ENCODE assay signal across 9 cellular contexts in genomic region chr16:78925071-78925714, GRCh38.
A peak's percentile ranks its signal among the peaks of the same experiment; 100 is the strongest.
DNase-seq lines count a peak whose midpoint lies in the region; ATAC-seq and TF ChIP-seq lines count a peak whose summit lies in the region.
"Had no signal": no experiment of that assay in that cellular context is flagged by ENCODE, and none has a peak within 500 bp of the region (broad histone marks: within the 10 kb centered on the region; RNA-seq: fewer than 3 reads in every experiment).

No MANE protein-coding gene starts in this region.

- no peaks in the 10 kb centered on the region for H3K79me2 ChIP-seq in GM23338 (replicated peaks; ENCODE audit: insufficient read depth)

- CTCF ChIA-PET in BJ (lab: Yijun Ruan, JAX) = no interaction called here

- H3K4me3 Mint-ChIP-seq in GM23338 = no peak overlapping the region

- H3K9me2 ChIP-seq in GM23338 (ENCODE audit: insufficient read depth) = no peaks in the 10 kb centered on the region

- no peaks in the 10 kb centered on the region for H3F3A ChIP-seq in GM23338 (replicated peaks; ENCODE audit: low read depth)

- H2AFZ ChIP-seq in GM23338 = no peak overlapping the region

- no peak overlapping the region for H3K4me2 ChIP-seq in GM23338

- ATAC-seq in GM23338 (peak; percentile 73), heart left ventricle (peak in 3 of 4 donors; percentile 32 to 54 (median 44)), HG03097 (IDR thresholded peaks at IDR 0.05; ENCODE audit: low FRiP score, unreplicated experiment) (no peak), GM18511 (IDR thresholded peaks at IDR 0.05; ENCODE audit: unreplicated experiment) (no peak)
- peak; percentile 35 to 41 for ATAC-seq in activated CD4-positive, CD25-positive, alpha-beta regulatory T cell treated with anti-CD3 and anti-CD28 coated beads, Interleukin-2, amount 50 U/mL, for 24 hours

- peaks cover 33% of the 10 kb centered on the region for H3K36me3 Mint-ChIP-seq in GM23338 (ENCODE audit: low read depth)

- WGBS in heart left ventricle, 4 donors = 58 to 70% (median 61%) methylated on average over 8 of the region's 8 CpGs

- no peak for TF ChIP-seq POLR2A in heart left ventricle (IDR thresholded peaks at IDR 0.05)

- H3K36me3 ChIP-seq in BJ (ENCODE audit: control insufficient read depth, insufficient read depth, low read length) = no peaks in the 10 kb centered on the region
- H3K36me3 ChIP-seq in GM23338 (ENCODE audit: insufficient read depth) = no peaks in the 10 kb centered on the region
- no peaks in the 10 kb centered on the region for H3K36me3 ChIP-seq in heart left ventricle
- H3K36me3 ChIP-seq: neutrophil had no signal

- DNase-seq in BJ (ENCODE audit: low read depth) (no peak), GM23338 (ENCODE audit: low spot score) (peak; percentile 64), heart left ventricle (peak in 2 of 5 donors; percentile 41 to 53), DMS153 treated with DMSO at 0.1 percent for 48 hours (lab: John Stamatoyannopoulos, UW; ENCODE audit: unreplicated experiment) (no peak)
- peak; percentile 35 for DNase-seq in stimulated activated CD4-positive, alpha-beta T cell treated with anti-CD3 and anti-CD28 coated beads, Interleukin-1b, Interleukin-23, amount 100 ng/mL, for 48 hours

- POLR2A ChIA-PET in BJ (lab: Charles Lee) = no interaction called here

- H3K27me3 ChIP-seq in BJ (ENCODE audit: control insufficient read depth, insufficient read depth, low read length) = no peaks in the 10 kb centered on the region
- no peaks in the 10 kb centered on the region for H3K27me3 ChIP-seq in GM23338 (ENCODE audit: insufficient read depth)
- H3K27me3 ChIP-seq in heart left ventricle = no peaks in the 10 kb centered on the region
- H3K27me3 ChIP-seq: neutrophil had no signal

- peaks cover 4% of the 10 kb centered on the region for H3K27me3 Mint-ChIP-seq in GM23338 (ENCODE audit: insufficient read depth, low read depth, poor library complexity)

- H3K4me1 ChIP-seq in GM23338 (ENCODE audit: insufficient read depth) (no peaks in the 10 kb centered on the region), heart left ventricle (peaks cover 0 to 3% (median 0%) of the 10 kb centered on the region in 12 donors)

- H3K9me3 ChIP-seq in heart left ventricle = peaks cover 0 to 16% (median 7%) of the 10 kb centered on the region in 12 donors
- H3K9me3 ChIP-seq: neutrophil had no signal

- intact Hi-C loops in heart left ventricle (cut with DNase I) = loop anchor here (2.0 to 10.0 kb wide), 5 partner anchors 670 to 1160 kb away; partner anchors contain the start of gene MAF (in 8 of the 10)

- TF ChIP-seq CTCF in BJ (IDR thresholded peaks at IDR 0.05; ENCODE audit: insufficient read depth, low read depth, low read length) (0 out of 2 replicates have a peak, but pooled peaks have one; percentile 4), GM23338 (conservative IDR thresholded peaks at IDR 0.05; ENCODE audit: low read depth in 2 of 2) (peak; percentile 75 to 79), heart left ventricle (IDR thresholded peaks at IDR 0.05) (peak; percentile 24 to 64 (median 47))

- H3K9me3 Mint-ChIP-seq in GM23338 = peaks cover 43% of the 10 kb centered on the region

- H3K4me3 ChIP-seq in BJ (ENCODE audit: low read depth, low read length) (no peak overlapping the region), GM23338 (no peak overlapping the region), heart left ventricle (no peak overlapping the region)

- H3K27ac ChIP-seq in GM23338 (ENCODE audit: low read depth) (no peak overlapping the region), heart left ventricle (no peak overlapping the region)
- H3K27ac ChIP-seq: neutrophil had no signal

- H4K20me1 ChIP-seq in GM23338 (replicated peaks; ENCODE audit: insufficient read depth) = no peaks in the 10 kb centered on the region

- no peak overlapping the region for H3K27ac Mint-ChIP-seq in GM23338

- no peaks in the 10 kb centered on the region for H3K4me1 Mint-ChIP-seq in GM23338

TF ChIP-seq in GM23338, 12 proteins besides CTCF, POLR2A, EP300 and RAD21 (continues in another document):
- TF ChIP-seq REST (IDR thresholded peaks at IDR 0.05; ENCODE audit: unreplicated experiment) (no peak), ZNF114 (CRISPR knock-in tag; IDR thresholded peaks at IDR 0.05) (no peak), POLR2AphosphoS5 (IDR thresholded peaks at IDR 0.05; ENCODE audit: low read depth) (no peak), EZH2phosphoT487 (IDR thresholded peaks at IDR 0.05; ENCODE audit: unreplicated experiment) (no peak), ZNF462 (CRISPR knock-in tag; IDR thresholded peaks at IDR 0.05) (no peak)

Comparison
In these comparisons a context has a peak if more than half of its experiments do, and no peak if none do; other contexts are left out.
1. DNase-seq: peak in GM23338 (single experiment) and stimulated activated CD4-positive, alpha-beta T cell treated with anti-CD3 and anti-CD28 coated beads, Interleukin-1b, Interleukin-23, amount 100 ng/mL, for 48 hours (single experiment); none in BJ (single experiment) and DMS153 treated with DMSO at 0.1 percent for 48 hours (single experiment).
2. CTCF ChIP-seq: peak in every context shown above with its lines; median percentile 77 in GM23338; 47 in heart left ventricle; 4 in BJ.
3. ATAC-seq: peak in GM23338 (single experiment), activated CD4-positive, CD25-positive, alpha-beta regulatory T cell treated with anti-CD3 and anti-CD28 coated beads, Interleukin-2, amount 50 U/mL, for 24 hours (2 of 2) and heart left ventricle (3 of 4); none in HG03097 (single experiment) and GM18511 (single experiment).